20 cellular contexts compared by ENCODE assay signal in genomic region chr1:213689260-213689659, GRCh38.
DNase-seq lines count a peak whose midpoint lies in the region; ATAC-seq and TF ChIP-seq lines count a peak whose summit lies in the region.
"Had no signal": no experiment of that assay in that cellular context is flagged by ENCODE, and none has a peak within 500 bp of the region (broad histone marks: within the 10 kb centered on the region; RNA-seq: fewer than 3 reads in every experiment).

No MANE protein-coding gene starts in this region.

- no peak for TF ChIP-seq CTCF in foreskin keratinocyte (conservative IDR thresholded peaks at IDR 0.05)

- H3K27ac ChIP-seq in foreskin keratinocyte = peak overlapping the region; percentile 79
- H3K27ac ChIP-seq: SJSA1 had no signal

- in situ Hi-C loops in SK-MEL-5 (cut with HindIII; ENCODE audit: low pct_unique_long_range_greater_than_20kb, low sequenced_read_pairs) = no loop called here

- H3K4me1 ChIP-seq in foreskin keratinocyte = peaks cover 15% of the 10 kb centered on the region
- H3K4me1 ChIP-seq: BE2C, Caco-2, SJSA1 had no signal

- peak; percentile 43 for DNase-seq in NCI-H82 (lab: John Stamatoyannopoulos, UW)
- no peak for DNase-seq in NCI-H82 treated with DMSO at 0.1 percent for 48 hours (lab: John Stamatoyannopoulos, UW; ENCODE audit: unreplicated experiment)
- peak; percentile 14 for DNase-seq in SK-MEL-5 (ENCODE audit: low read depth, low spot score)
- peak; percentile 35 to 57 for DNase-seq in foreskin keratinocyte
- DNase-seq: BE2C; Caco-2; CD4-positive, CD25-positive, alpha-beta regulatory T cell; GOT3; KBM-7; NCI-H1105; NCI-H2081 treated with DMSO at 0.1 percent for 48 hours; NCI-H2227 treated with DMSO at 0.1 percent for 48 hours; NCI-H524 treated with DMSO at 0.1 percent for 48 hours; Peyer's patch had no signal

- H3K27me3 ChIP-seq in foreskin keratinocyte = no peaks in the 10 kb centered on the region
- H3K27me3 ChIP-seq: BE2C, Peyer's patch, SJSA1 had no signal

- ATAC-seq in GM18520 (IDR thresholded peaks at IDR 0.05; ENCODE audit: unreplicated experiment) = peak; percentile 45
- ATAC-seq in foreskin keratinocyte = peak; percentile 83
- no peak for ATAC-seq in GM19467 (IDR thresholded peaks at IDR 0.05; ENCODE audit: unreplicated experiment)
- ATAC-seq in HG03280 (IDR thresholded peaks at IDR 0.05; ENCODE audit: unreplicated experiment) = no peak
- ATAC-seq: GM12878, HepG2 had no signal

Comparison
In these comparisons a context has a peak if more than half of its experiments do, and no peak if none do; other contexts are left out.
1. ATAC-seq: peak in GM18520 (single experiment) and foreskin keratinocyte (single experiment); none in GM19467 (single experiment) and HG03280 (single experiment).